22 cellular contexts compared by ENCODE assay signal in the genomic region with DNA sequence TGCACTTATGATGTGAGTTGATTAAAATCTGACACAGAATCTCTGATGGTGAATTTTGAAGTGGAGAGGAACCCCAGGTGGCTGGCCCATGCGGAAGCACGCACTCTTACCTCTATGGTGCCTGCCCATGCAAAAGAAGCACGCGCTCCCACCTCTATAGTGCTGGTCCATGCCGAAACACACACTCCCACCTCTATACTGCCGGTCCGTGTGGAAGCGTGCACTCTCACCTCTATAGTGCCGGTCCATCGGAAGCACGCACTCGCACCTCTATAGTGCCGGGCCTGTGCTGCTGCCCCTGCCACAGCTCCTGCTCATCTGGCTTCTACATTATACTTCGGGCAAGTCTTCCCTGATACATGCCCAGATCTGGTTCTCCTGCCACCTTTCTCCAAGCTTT. TPM values are rescaled to one million over a fixed set of nuclear protein-coding genes. Genes with fewer than 3 reads are reported as not detected.
DNase-seq lines count a peak whose midpoint lies in the region; ATAC-seq, FAIRE-seq and TF ChIP-seq lines count a peak whose summit lies in the region.
"Had no signal": no experiment of that assay in that cellular context is flagged by ENCODE, and none has a peak within 500 bp of the region (broad histone marks: within the 10 kb centered on the region; RNA-seq: fewer than 3 reads in every experiment).

No MANE protein-coding gene starts in this region.

- FAIRE-seq in H1 (lab: Jason Lieb, UNC), result no peak
- FAIRE-seq: A549, D721Med, G401.6, GM12891, HepG2, HTR-8/SVneo had no signal

- POLR2A ChIA-PET in WTC11 (lab: Charles Lee) (no interaction called here), H1 (lab: Charles Lee; ENCODE audit: partially characterized antibody) (no interaction called here)

- H2AK5ac ChIP-seq in H1 (ENCODE audit: low read depth, low read length), result no peak overlapping the region

- no peak overlapping the region for H3K27ac ChIP-seq in H1 (ENCODE audit: low read depth, low read length)
- H3K27ac ChIP-seq: A549, C4-2B had no signal

- peaks cover 43% of the 10 kb centered on the region for H3K4me1 Mint-ChIP-seq in WTC11

- 0 out of 2 replicates have a peak overlapping the region, but pooled peaks have one; percentile 34 for H2BK15ac ChIP-seq in H1 (ENCODE audit: low read length)

- H3K23me2 ChIP-seq in H1 (ENCODE audit: low read depth, low read length), result no peaks in the 10 kb centered on the region

- H4K20me1 ChIP-seq in H1 (replicated peaks in 1 of 2; ENCODE audit: control insufficient read depth in 1 of 2, insufficient read depth in 2 of 2, low read length in 2 of 2), result no peaks in the 10 kb centered on the region

- H3K27ac Mint-ChIP-seq in WTC11, result peak overlapping the region; percentile 92; the same call in 1 of the 2 replicates
- H3K27ac Mint-ChIP-seq: CD8-positive, alpha-beta T cell had no signal

- no peaks in the 10 kb centered on the region for H3K79me2 ChIP-seq in H1 (ENCODE audit: control insufficient read depth in 1 of 2, insufficient read depth in 2 of 2, low read length in 2 of 2)

- H3K23ac ChIP-seq in H1 (ENCODE audit: insufficient read length), result no peak overlapping the region

- H2BK5ac ChIP-seq in H1 (ENCODE audit: low read depth, low read length), result peak overlapping the region; percentile 13; the same call in 1 of the 2 replicates

- H3K9ac ChIP-seq in H1 (replicated peaks in 1 of 4; ENCODE audit: extremely low read depth in 1 of 4, low read depth in 3 of 4, low read length in 3 of 4), result no peak overlapping the region

- no peaks in the 10 kb centered on the region for H3K79me1 ChIP-seq in H1 (ENCODE audit: low read depth, low read length)

- H3K4me2 ChIP-seq in H1 (ENCODE audit: insufficient read depth in 1 of 2, low read depth in 2 of 2, low read length in 2 of 2), result no peak overlapping the region
- H3K4me2 ChIP-seq: A549 had no signal

- H2BK20ac ChIP-seq in H1 (ENCODE audit: low read length), result peak overlapping the region; percentile 89

- H3K4ac ChIP-seq in H1 (replicated peaks; ENCODE audit: insufficient read length, low read depth, low read length), result peak overlapping the region; percentile 19

- CTCF ChIA-PET in WTC11 (lab: Charles Lee) (interaction anchor here (0.8 to 2.3 kb wide), 2 partner anchors 36 to 515 kb away, joined by 3 to 14 read pairs; partner anchors contain the start of gene SLC25A1), H1 (lab: Charles Lee; ENCODE audit: partially characterized antibody) (interaction anchor here (1.1 to 1.7 kb wide), 3 partner anchors 12 to 85 kb away, joined by 3 to 4 read pairs (median 3); no protein-coding TSS in a partner anchor)

- no peaks in the 10 kb centered on the region for H3K9me3 ChIP-seq in H1 (ENCODE audit: insufficient read depth in 2 of 2, low read depth in 1 of 2, low read length in 1 of 2)
- H3K9me3 ChIP-seq: A549, BE2C had no signal

- TF ChIP-seq CTCF in WTC11 (IDR thresholded peaks at IDR 0.05) (no peak), H1 (IDR thresholded peaks at IDR 0.05; ENCODE audit: control extremely low read depth in 1 of 3, insufficient read depth in 1 of 3, low read depth in 1 of 3, low read length in 3 of 3) (no peak)

- no peak overlapping the region for H3K4me3 ChIP-seq in H1 (ENCODE audit: extremely low read depth in 1 of 4, insufficient read depth in 2 of 4, low read depth in 3 of 4, low read length in 4 of 4)
- H3K4me3 ChIP-seq: A549 had no signal

- no peaks in the 10 kb centered on the region for H3K27me3 ChIP-seq in H1 (replicated peaks in 1 of 4; ENCODE audit: control insufficient read depth in 3 of 4, extremely low read depth in 1 of 4, insufficient read depth in 3 of 4, low read length in 3 of 4)
- H3K27me3 ChIP-seq: BE2C had no signal

- no peak overlapping the region for H3K14ac ChIP-seq in H1 (ENCODE audit: insufficient read length)

- no peak overlapping the region for H2BK12ac ChIP-seq in H1 (ENCODE audit: low read depth, low read length)

- H3K4me1 ChIP-seq in H1 (replicated peaks in 1 of 4; ENCODE audit: control insufficient read depth in 3 of 4, insufficient read depth in 4 of 4, low read length in 3 of 4), result peaks cover 5 to 24% (median 16%) of the 10 kb centered on the region in 4 experiments; a peak in 6 of 7 replicates
- H3K4me1 ChIP-seq: A549, BE2C had no signal

- intact Hi-C loops in posterior vena cava (cut with DNase I), result no loop called here

- peaks cover 0 to 8% (median 2%) of the 10 kb centered on the region in 4 experiments; a peak in 3 of 8 replicates for H3K36me3 ChIP-seq in H1 (ENCODE audit: control insufficient read depth in 2 of 4, insufficient read depth in 4 of 4, low read length in 3 of 4)
- H3K36me3 ChIP-seq: BE2C had no signal

- TF ChIP-seq RAD21 in H1 (IDR thresholded peaks at IDR 0.05 in 1 of 2, conservative IDR thresholded peaks at IDR 0.05 in 1 of 2; ENCODE audit: low read depth in 2 of 2, low read length in 2 of 2), result no peak

- H2BK120ac ChIP-seq in H1 (replicated peaks; ENCODE audit: low read depth, low read length), result no peak overlapping the region

- H3K9me3 Mint-ChIP-seq in WTC11, result no peaks in the 10 kb centered on the region
- H3K9me3 Mint-ChIP-seq: CD8-positive, alpha-beta T cell had no signal

- H3K27me3 Mint-ChIP-seq in WTC11 (ENCODE audit: low read depth), result no peaks in the 10 kb centered on the region

- H4K91ac ChIP-seq in H1 (replicated peaks; ENCODE audit: insufficient read length, low read length), result no peak overlapping the region

- H2AFZ ChIP-seq in H1 (ENCODE audit: low read length), result no peak overlapping the region

- 96% methylated on average over 14 of the region's 14 CpGs; no CpG with 5 or more reads in 1 of the 2 experiments for WGBS in H1 (ENCODE audit: extremely low coverage in 1 of 2, insufficient coverage in 1 of 2, insufficient read length in 1 of 2, insufficient replicate concordance in 2 of 2, low coverage in 1 of 2, low lambda C conversion rate in 2 of 2, missing lambda C conversion rate in 1 of 2), 2 experiments

- ATAC-seq in WTC11 (no peak), GM18867 (IDR thresholded peaks at IDR 0.05; ENCODE audit: unreplicated experiment) (no peak), GM18519 (IDR thresholded peaks at IDR 0.05; ENCODE audit: low FRiP score, unreplicated experiment) (no peak), GM18517 (IDR thresholded peaks at IDR 0.05; ENCODE audit: unreplicated experiment) (no peak)
- ATAC-seq: A549; CD8-positive, alpha-beta T cell; HCT116; HepG2 had no signal

- H3K4me3 Mint-ChIP-seq in WTC11, result no peak overlapping the region
- H3K4me3 Mint-ChIP-seq: CD8-positive, alpha-beta T cell had no signal

- H4K5ac ChIP-seq in H1 (ENCODE audit: insufficient read length, low read depth, low read length), result no peak overlapping the region

- H3K18ac ChIP-seq in H1 (ENCODE audit: extremely low read depth, low read length), result no peak overlapping the region

- TF ChIP-seq EP300 in H1 (IDR thresholded peaks at IDR 0.05; ENCODE audit: borderline replicate concordance in 1 of 2, low read depth in 2 of 2, low read length in 2 of 2), result no peak

- DNase-seq in WTC11 (ENCODE audit: low spot score), result no peak
- DNase-seq in H1 (ENCODE audit: low read depth in 1 of 2, low spot score in 2 of 2), result no peak
- peak; percentile 57 for DNase-seq in posterior vena cava (ENCODE audit: low spot score)
- no peak for DNase-seq in ecto neural progenitor cell (ENCODE audit: low spot score)
- DNase-seq: BE2C; CD8-positive, alpha-beta T cell; COR-L47; DMS153; DMS79 treated with DMSO at 0.1 percent for 48 hours; EL; GOT3 had no signal

- TF ChIP-seq POLR2A in H1 (IDR thresholded peaks at IDR 0.05; ENCODE audit: control extremely low read depth in 1 of 2, low read depth in 2 of 2, low read length in 2 of 2), result no peak

- H3K56ac ChIP-seq in H1 (replicated peaks; ENCODE audit: insufficient read length, low read depth, low read length), result no peak overlapping the region

- H4K8ac ChIP-seq in H1 (ENCODE audit: extremely low read depth, insufficient read depth, low read length), result 0 out of 2 replicates have a peak overlapping the region, but pooled peaks have one; percentile 20

- H3K36me3 Mint-ChIP-seq in WTC11, result peaks cover under 1% of the 10 kb centered on the region; the same call in 1 of the 2 replicates
- H3K36me3 Mint-ChIP-seq: CD8-positive, alpha-beta T cell had no signal

TF ChIP-seq in H1, 55 proteins besides CTCF, POLR2A, EP300 and RAD21:
- no peak for TF ChIP-seq SP4 (IDR thresholded peaks at IDR 0.05; ENCODE audit: low read length)
- TF ChIP-seq EGR1 (IDR thresholded peaks at IDR 0.05; ENCODE audit: borderline replicate concordance, low read depth, low read length), result no peak
- TF ChIP-seq NRF1 (IDR thresholded peaks at IDR 0.05; ENCODE audit: low read depth, low read length), result no peak
- no peak for TF ChIP-seq CHD1 (IDR thresholded peaks at IDR 0.05; ENCODE audit: low read depth, low read length)
- no peak for TF ChIP-seq JUND (IDR thresholded peaks at IDR 0.05; ENCODE audit: low read length)
- no peak for TF ChIP-seq TBP (IDR thresholded peaks at IDR 0.05; ENCODE audit: low read depth, low read length)
- TF ChIP-seq KDM1A (IDR thresholded peaks at IDR 0.05; ENCODE audit: borderline replicate concordance, low read length), result no peak
- TF ChIP-seq POLR2AphosphoS5 (IDR thresholded peaks at IDR 0.05; ENCODE audit: low read depth, low read length), result no peak
- TF ChIP-seq HDAC2 (IDR thresholded peaks at IDR 0.05; ENCODE audit: borderline replicate concordance in 1 of 2, low read depth in 2 of 2, low read length in 2 of 2), result no peak
TF ChIP-seq in H1: peak in this region for 0.

RNA-seq across cellular contexts. Expression of gene SLC25A1, which starts 36.8 kb away (rescaled TPM):
- total RNA-seq in WTC11 (2021), result 201 to 213 TPM (median 204 TPM) in 3 replicates
- total RNA-seq in H1 (2021; fragmentation: NEBNext Ultra II Directional; extraction: Animal tissue kit (Norgen Biotek cat#: 25700)), result 148 and 157 TPM in 2 replicates
- 110 and 183 TPM in 2 replicates for polyA plus RNA-seq in H1 (2011; rRNA removed)
- 111 TPM for polyA plus RNA-seq in H1 (2011; cell fraction: cytosol; rRNA removed)
- 127 TPM for polyA plus RNA-seq in H1 (2011; cell fraction: nucleus; rRNA removed)
- polyA plus RNA-seq in H1 (2012, experiment 1 of 2), result 74.1 to 161 TPM (median 156 TPM) in 4 replicates
- polyA plus RNA-seq in H1 (2012, experiment 2 of 2), result 175 TPM
- 102 TPM for polyA plus RNA-seq in H1 (2013, experiment 1 of 2)
- polyA plus RNA-seq in H1 (2013, experiment 2 of 2), result 94.5 TPM
- 47.6 and 69.7 TPM in 2 replicates for polyA minus RNA-seq in H1 (2011; rRNA and poly(A)+ RNA removed)
- 67.6 TPM for polyA minus RNA-seq in H1 (2011; cell fraction: cytosol; rRNA and poly(A)+ RNA removed)
- polyA minus RNA-seq in H1 (2011; cell fraction: nucleus; rRNA and poly(A)+ RNA removed), result 43.8 TPM
- 10 to 100 TPM; 46.2 to 47.8 TPM for total RNA-seq in posterior vena cava
